In the genomic region with DNA sequence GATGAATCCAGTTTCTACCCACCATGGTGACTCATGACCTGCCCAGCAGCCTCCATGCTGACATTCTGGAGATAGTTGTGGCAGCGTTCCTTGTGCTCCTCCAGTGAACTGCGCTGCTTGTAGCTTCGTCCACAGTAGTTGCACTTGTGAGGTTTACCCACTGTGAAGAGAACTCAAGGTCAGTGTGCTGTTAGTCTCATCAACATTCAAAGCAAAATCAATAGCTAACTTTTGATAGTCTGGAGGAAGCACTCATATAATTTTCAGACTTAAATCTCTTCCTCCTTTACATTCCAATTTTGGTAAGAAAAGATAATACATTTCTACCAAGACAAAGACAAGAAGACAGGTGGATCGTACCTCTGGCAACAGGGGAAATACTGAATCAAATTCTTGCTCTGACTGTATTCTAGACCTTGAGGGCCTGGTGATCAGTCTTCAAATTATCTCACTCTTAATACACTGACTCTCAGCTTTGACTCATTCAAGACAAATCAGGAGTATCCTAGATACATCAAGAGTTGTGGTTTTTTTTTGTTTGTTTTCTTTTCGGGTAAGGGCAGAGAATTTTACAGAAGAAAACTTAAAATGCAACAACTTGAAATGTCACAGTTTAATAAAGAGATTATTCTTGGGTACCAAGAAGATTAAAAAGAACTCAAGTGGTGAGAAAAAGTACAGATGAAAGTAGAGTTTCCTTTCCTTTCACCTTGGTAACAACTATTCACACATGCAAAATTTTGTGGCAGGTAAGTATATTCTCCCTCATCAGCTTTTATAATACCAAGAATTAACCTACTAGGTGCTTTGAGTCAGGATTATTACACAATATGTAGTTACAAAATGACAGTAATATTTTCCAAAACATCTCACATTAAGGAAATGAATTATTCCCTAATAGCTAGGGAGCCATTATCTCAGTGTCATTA, we compare ENCODE assay signal across 8 cellular contexts.
DNase-seq lines count a peak whose midpoint lies in the region; ATAC-seq and TF ChIP-seq lines count a peak whose summit lies in the region.

No MANE protein-coding gene starts in this region.

- 80% methylated on average over 5 of the region's 5 CpGs for WGBS in right lobe of liver (ENCODE audit: insufficient coverage, low coverage, low lambda C conversion rate, missing lambda C conversion rate)

- H3K9me3 ChIP-seq in right lobe of liver (no peaks in the 10 kb centered on the region), neural progenitor cell (ENCODE audit: low read depth) (no peaks in the 10 kb centered on the region)

- H3K9ac ChIP-seq in neural progenitor cell: no peak overlapping the region

- TF ChIP-seq POLR2A in right lobe of liver (IDR thresholded peaks at IDR 0.05): no peak

- H3K4me3 Mint-ChIP-seq in neural progenitor cell: no peak overlapping the region

- no peak overlapping the region for H3K4me3 ChIP-seq in right lobe of liver
- H3K4me3 ChIP-seq in neural progenitor cell: no peak overlapping the region

- H3K79me2 ChIP-seq in neural progenitor cell (ENCODE audit: low read depth): no peaks in the 10 kb centered on the region

- no peaks in the 10 kb centered on the region for H3F3A ChIP-seq in neural progenitor cell (ENCODE audit: low read depth)

- H3K4me2 ChIP-seq in neural progenitor cell: no peak overlapping the region

- no peak overlapping the region for H3K27ac ChIP-seq in right lobe of liver
- H3K27ac ChIP-seq in neural progenitor cell: no peak overlapping the region

- H3K27ac Mint-ChIP-seq in neural progenitor cell: no peak overlapping the region

- TF ChIP-seq CTCF in right lobe of liver (IDR thresholded peaks at IDR 0.05): no peak
- TF ChIP-seq CTCF in neural progenitor cell (IDR thresholded peaks at IDR 0.05): no peak

- H3K9me3 Mint-ChIP-seq in neural progenitor cell: no peaks in the 10 kb centered on the region

- H3K36me3 ChIP-seq in right lobe of liver (no peaks in the 10 kb centered on the region), neural progenitor cell (peaks cover 4% of the 10 kb centered on the region)

- no peaks in the 10 kb centered on the region for H4K20me1 ChIP-seq in neural progenitor cell (ENCODE audit: low read depth)

- peaks cover 17% of the 10 kb centered on the region for H3K36me3 Mint-ChIP-seq in neural progenitor cell

- no peaks in the 10 kb centered on the region for H3K4me1 ChIP-seq in right lobe of liver
- H3K4me1 ChIP-seq in neural progenitor cell: no peaks in the 10 kb centered on the region

- H3K27me3 ChIP-seq in right lobe of liver: no peaks in the 10 kb centered on the region
- H3K27me3 ChIP-seq in neural progenitor cell: no peaks in the 10 kb centered on the region

- peak; percentile 81 for ATAC-seq in GM19351 (IDR thresholded peaks at IDR 0.05; ENCODE audit: unreplicated experiment)
- ATAC-seq in HG03159 (IDR thresholded peaks at IDR 0.05; ENCODE audit: unreplicated experiment): peak; percentile 85
- no peak for ATAC-seq in right lobe of liver

- intact Hi-C loops in right lobe of liver (cut with DNase I): no loop called here

- peaks cover 10% of the 10 kb centered on the region for H3K4me1 Mint-ChIP-seq in neural progenitor cell

- DNase-seq in EH (ENCODE audit: low read depth) (peak; percentile 80), brain pericyte (ENCODE audit: low read depth, low spot score) (peak; percentile 20), right lobe of liver (no peak), NCI-H146 (lab: John Stamatoyannopoulos, UW) (no peak), medulla oblongata (ENCODE audit: extremely low spot score) (no peak), neural progenitor cell (ENCODE audit: low spot score) (no peak)

- H2AFZ ChIP-seq in neural progenitor cell (replicated peaks): no peak overlapping the region

- no peaks in the 10 kb centered on the region for H3K27me3 Mint-ChIP-seq in neural progenitor cell (ENCODE audit: insufficient read depth, low read depth)

Comparison
In these comparisons a context has a peak if more than half of its experiments do, and no peak if none do; other contexts are left out.
1. DNase-seq: peak in EH (single experiment) and brain pericyte (single experiment); none in right lobe of liver (0 of 3), NCI-H146 (single experiment), medulla oblongata (single experiment) and neural progenitor cell (single experiment).
2. ATAC-seq: peak in GM19351 (single experiment) and HG03159 (single experiment); none in right lobe of liver (0 of 4).